21 cellular contexts compared by ENCODE assay signal in genomic region chr22:29351042-29351441, GRCh38. TPM values are rescaled to one million over a fixed set of nuclear protein-coding genes. Genes with fewer than 3 reads are reported as not detected.
DNase-seq lines count a peak whose midpoint lies in the region; ATAC-seq, FAIRE-seq and TF ChIP-seq lines count a peak whose summit lies in the region.
"Had no signal": no experiment of that assay in that cellular context is flagged by ENCODE, and none has a peak within 500 bp of the region (broad histone marks: within the 10 kb centered on the region; RNA-seq: fewer than 3 reads in every experiment).

No MANE protein-coding gene starts in this region.

- DNase-seq in colonic mucosa = peak; percentile 40
- DNase-seq in right lobe of liver = peak in 2 of 3 donors; percentile 82 to 85
- peak in 2 of 6 donors; percentile 42 to 63 for DNase-seq in pancreas
- peak; percentile 27 for DNase-seq in transverse colon
- DNase-seq in hypothalamus (lab: John Stamatoyannopoulos, UW) = no peak
- no peak for DNase-seq in naive thymus-derived CD4-positive, alpha-beta T cell
- no peak for DNase-seq in globus pallidus (ENCODE audit: low spot score)
- DNase-seq: BE2C; Caco-2; CD4-positive, alpha-beta memory T cell; DND-41; GDM1; GM23248; IMR-90 had no signal

- intact Hi-C loops in colonic mucosa (cut with DNase I) (no loop called here), right lobe of liver (cut with DNase I) (loop anchor here in 1 of 2 donors (10.0 kb wide), 1 partner anchor 46 kb away; the partner anchor contains the start of gene GAS2L1), pancreas (cut with DNase I) (no loop called here), transverse colon (cut with DNase I; ENCODE audit: low total_unique reads) (no loop called here)
- intact Hi-C loops in naive thymus-derived CD4-positive, alpha-beta T cell (cut with micrococcal nuclease) = no loop called here

- FAIRE-seq in pancreas (lab: Jason Lieb, UNC) = no peak
- FAIRE-seq: A549, GM12892, GM19239, H54 had no signal

- H3K9me3 ChIP-seq in colonic mucosa = no peaks in the 10 kb centered on the region
- no peaks in the 10 kb centered on the region for H3K9me3 ChIP-seq in right lobe of liver
- no peaks in the 10 kb centered on the region for H3K9me3 ChIP-seq in pancreas
- no peaks in the 10 kb centered on the region for H3K9me3 ChIP-seq in transverse colon
- H3K9me3 ChIP-seq in naive thymus-derived CD4-positive, alpha-beta T cell (ENCODE audit: control insufficient read depth in 2 of 3, low read length in 3 of 3) = no peaks in the 10 kb centered on the region
- H3K9me3 ChIP-seq: A549, BE2C, Caco-2 had no signal

- H3K4me3 Mint-ChIP-seq in naive thymus-derived CD4-positive, alpha-beta T cell = no peak overlapping the region
- H3K4me3 Mint-ChIP-seq: CD4-positive, alpha-beta memory T cell had no signal

- TF ChIP-seq CTCF in colonic mucosa (IDR thresholded peaks at IDR 0.05) = no peak
- TF ChIP-seq CTCF in right lobe of liver (IDR thresholded peaks at IDR 0.05) = no peak
- no peak for TF ChIP-seq CTCF in pancreas (IDR thresholded peaks at IDR 0.05)
- no peak for TF ChIP-seq CTCF in transverse colon (IDR thresholded peaks at IDR 0.05)

- H3K36me3 Mint-ChIP-seq in naive thymus-derived CD4-positive, alpha-beta T cell = peaks cover 10 to 61% (median 24%) of the 10 kb centered on the region in 5 donors

- no peak for TF ChIP-seq POLR2A in right lobe of liver (IDR thresholded peaks at IDR 0.05)
- no peak for TF ChIP-seq POLR2A in transverse colon (IDR thresholded peaks at IDR 0.05)

- H3K9me3 Mint-ChIP-seq in naive thymus-derived CD4-positive, alpha-beta T cell = no peaks in the 10 kb centered on the region
- H3K9me3 Mint-ChIP-seq: CD4-positive, alpha-beta memory T cell had no signal

- peaks cover 0 to 2% (median 0%) of the 10 kb centered on the region in 7 donors for H3K4me1 Mint-ChIP-seq in naive thymus-derived CD4-positive, alpha-beta T cell

- H3K27ac ChIP-seq in colonic mucosa (no peak overlapping the region), right lobe of liver (peak overlapping the region in 1 of 3 donors; percentile 16), pancreas (no peak overlapping the region), transverse colon (no peak overlapping the region)
- no peak overlapping the region for H3K27ac ChIP-seq in naive thymus-derived CD4-positive, alpha-beta T cell (ENCODE audit: low read depth, low read length)
- H3K27ac ChIP-seq: A549, C4-2B, GM23248 had no signal

- H3K4me1 ChIP-seq in colonic mucosa (no peaks in the 10 kb centered on the region), right lobe of liver (peaks cover 0 to 30% (median 5%) of the 10 kb centered on the region in 4 donors), pancreas (no peaks in the 10 kb centered on the region), transverse colon (peaks cover 0 to 7% (median 2%) of the 10 kb centered on the region in 4 donors)
- H3K4me1 ChIP-seq in naive thymus-derived CD4-positive, alpha-beta T cell (ENCODE audit: control insufficient read depth in 2 of 2, insufficient read depth in 2 of 2, low read length in 2 of 2) = no peaks in the 10 kb centered on the region
- H3K4me1 ChIP-seq: A549, Caco-2 had no signal

- CTCF ChIA-PET in naive thymus-derived CD4-positive, alpha-beta T cell (lab: Charles Lee) = no interaction called here

- no peak overlapping the region for H3K9ac ChIP-seq in colonic mucosa (ENCODE audit: low read depth in 2 of 2, low read length in 2 of 2)
- H3K9ac ChIP-seq: GM23248 had no signal

- POLR2A ChIA-PET in naive thymus-derived CD4-positive, alpha-beta T cell (lab: Charles Lee) = no interaction called here

- 28% methylated on average over 2 of the region's 6 CpGs for WGBS in right lobe of liver (ENCODE audit: insufficient coverage, low coverage, low lambda C conversion rate, missing lambda C conversion rate)
- WGBS in pancreas, 2 donors = 47 to 48% methylated on average over 6 of the region's 6 CpGs
- 34 to 83% methylated on average over 5 to 6 of the region's 6 CpGs for WGBS in transverse colon (ENCODE audit: low coverage in 1 of 2), 2 donors

- no peaks in the 10 kb centered on the region for H3K27me3 Mint-ChIP-seq in naive thymus-derived CD4-positive, alpha-beta T cell
- H3K27me3 Mint-ChIP-seq: CD4-positive, alpha-beta memory T cell had no signal

- in situ Hi-C loops in transverse colon (cut with MboI; ENCODE audit: low pct_ligation_motif_present in 1 of 4, low pct_unique_long_range_greater_than_20kb in 1 of 4, low sequenced_read_pairs in 3 of 4) = no loop called here

- H3K27me3 ChIP-seq in colonic mucosa = no peaks in the 10 kb centered on the region
- H3K27me3 ChIP-seq in right lobe of liver = no peaks in the 10 kb centered on the region
- H3K27me3 ChIP-seq in pancreas = no peaks in the 10 kb centered on the region
- no peaks in the 10 kb centered on the region for H3K27me3 ChIP-seq in transverse colon
- no peaks in the 10 kb centered on the region for H3K27me3 ChIP-seq in naive thymus-derived CD4-positive, alpha-beta T cell (ENCODE audit: control insufficient read depth in 2 of 2, insufficient read depth in 2 of 2, low read length in 2 of 2)
- H3K27me3 ChIP-seq: BE2C had no signal

- peaks cover 15% of the 10 kb centered on the region for H3K36me3 ChIP-seq in colonic mucosa
- peaks cover 0 to 81% (median 34%) of the 10 kb centered on the region in 4 donors for H3K36me3 ChIP-seq in right lobe of liver
- H3K36me3 ChIP-seq in pancreas = peaks cover 13 to 83% (median 24%) of the 10 kb centered on the region in 3 donors
- peaks cover 0 to 68% (median 25%) of the 10 kb centered on the region in 4 donors for H3K36me3 ChIP-seq in transverse colon
- H3K36me3 ChIP-seq in naive thymus-derived CD4-positive, alpha-beta T cell (ENCODE audit: control insufficient read depth in 2 of 3, insufficient read depth in 3 of 3, low read length in 3 of 3) = peaks cover 15 to 99% (median 22%) of the 10 kb centered on the region in 3 experiments

- ATAC-seq in right lobe of liver = peak; percentile 82 to 87 (median 82)
- peak; percentile 53 to 85 (median 78) for ATAC-seq in pancreas
- no peak for ATAC-seq in naive thymus-derived CD4-positive, alpha-beta T cell
- ATAC-seq: A549, HCT116 had no signal

- no peak for TF ChIP-seq EP300 in transverse colon (IDR thresholded peaks at IDR 0.05; ENCODE audit: low read depth)

- no peak overlapping the region for H3K27ac Mint-ChIP-seq in naive thymus-derived CD4-positive, alpha-beta T cell

- H3K4me3 ChIP-seq in colonic mucosa (no peak overlapping the region), right lobe of liver (no peak overlapping the region), pancreas (no peak overlapping the region), transverse colon (no peak overlapping the region)
- no peak overlapping the region for H3K4me3 ChIP-seq in naive thymus-derived CD4-positive, alpha-beta T cell (ENCODE audit: low read length)
- H3K4me3 ChIP-seq: A549, GM23248 had no signal

RNA-seq across cellular contexts. Expression of gene RASL10A, which starts 35.5 kb away (rescaled TPM):
- total RNA-seq in colonic mucosa (1 to 10 TPM in 1 of 2 donors, under 1 TPM in 1; 0.42 to 1.3 TPM), right lobe of liver (1 to 10 TPM in 3 of 6 experiments, under 1 TPM in 3; 0.32 to 1.2 (median 0.87) TPM), pancreas (under 1 TPM; 0.24 to 0.61 (median 0.50) TPM), transverse colon (1 to 10 TPM in 3 of 4 donors, not detected in 1; 1.2 to 5.0 (median 2.4) TPM)
- polyA plus RNA-seq in pancreas = 1 to 10 TPM; 3.7 to 4.4 TPM
- 1 to 10 TPM in 2 of 5 experiments, under 1 TPM in 2, not detected in 1; 0.32 to 1.7 (median 0.89) TPM for total RNA-seq in naive thymus-derived CD4-positive, alpha-beta T cell
- not detected for polyA plus RNA-seq in naive thymus-derived CD4-positive, alpha-beta T cell
- total RNA-seq: GM23248, IMR-90 had no signal
- polyA plus RNA-seq: AG04450; CD4-positive, alpha-beta memory T cell had no signal

RNA-seq across cellular contexts. Expression of gene AP1B1, which starts 37.3 kb away (rescaled TPM):
- 100 to 1,000 TPM in 1 of 2 donors, 10 to 100 TPM in 1; 90.4 to 120 TPM for total RNA-seq in colonic mucosa
- total RNA-seq in right lobe of liver = 10 to 100 TPM; 35.7 to 63.2 (median 44.4) TPM
- 10 to 100 TPM; 27.5 to 49.9 (median 40.7) TPM for total RNA-seq in pancreas
- polyA plus RNA-seq in pancreas = 10 to 100 TPM; 28.3 to 31.7 TPM
- total RNA-seq in transverse colon = 100 to 1,000 TPM in 2 of 4 donors, 10 to 100 TPM in 2; 45.6 to 107 (median 92.4) TPM
- 10 to 100 TPM; 38.5 to 77.7 (median 45.8) TPM for total RNA-seq in naive thymus-derived CD4-positive, alpha-beta T cell
- polyA plus RNA-seq in naive thymus-derived CD4-positive, alpha-beta T cell = 10 to 100 TPM; 15.0 to 22.7 TPM

RNA-seq across cellular contexts. Expression of gene GAS2L1, which starts 44.6 kb away (rescaled TPM):
- total RNA-seq in colonic mucosa = 10 to 100 TPM; 16.6 to 41.1 TPM
- total RNA-seq in right lobe of liver = 10 to 100 TPM in 4 of 6 experiments, 1 to 10 TPM in 2; 8.9 to 15.8 (median 11.5) TPM
- total RNA-seq in pancreas = 10 to 100 TPM in 1 of 6 donors, 1 to 10 TPM in 5; 5.2 to 10.7 (median 7.8) TPM
- 10 to 100 TPM; 11.7 to 13.6 TPM for polyA plus RNA-seq in pancreas
- total RNA-seq in transverse colon = 10 to 100 TPM; 21.1 to 81.0 (median 43.6) TPM
- 1 to 10 TPM in 2 of 5 experiments, under 1 TPM in 2, not detected in 1; 0.37 to 7.5 (median 2.0) TPM for total RNA-seq in naive thymus-derived CD4-positive, alpha-beta T cell
- under 1 TPM in 1 of 2 donors, not detected in 1; 0.09 TPM for polyA plus RNA-seq in naive thymus-derived CD4-positive, alpha-beta T cell

Comparison
In these comparisons a context has a peak if more than half of its experiments do, and no peak if none do; other contexts are left out.
1. DNase-seq: peak in colonic mucosa (single experiment), right lobe of liver (2 of 3) and transverse colon (single experiment); none in hypothalamus (0 of 51), naive thymus-derived CD4-positive, alpha-beta T cell (0 of 9) and globus pallidus (single experiment).